8 cellular contexts compared by ENCODE assay signal in genomic region chr12:102883204-102883799, GRCh38. TPM values are rescaled to one million over a fixed set of nuclear protein-coding genes. Genes with fewer than 3 reads are reported as not detected.
DNase-seq lines count a peak whose midpoint lies in the region; ATAC-seq and TF ChIP-seq lines count a peak whose summit lies in the region.

No MANE protein-coding gene starts in this region.

- no peaks in the 10 kb centered on the region for H3K4me1 Mint-ChIP-seq in immature natural killer cell

- no peak overlapping the region for H3K23ac ChIP-seq in neuronal stem cell (ENCODE audit: low read depth, low read length, poor library complexity)

- no peak overlapping the region for H3K9ac ChIP-seq in neuronal stem cell (ENCODE audit: low read depth, low read length, poor library complexity)

- DNase-seq in DMS79 (lab: John Stamatoyannopoulos, UW), result peak; percentile 14
- DNase-seq in NCI-H524 treated with DMSO at 0.1 percent for 48 hours (lab: John Stamatoyannopoulos, UW), result peak; percentile 11
- peak; percentile 23 for DNase-seq in activated T-cell treated with anti-CD3 and anti-CD28 coated beads for 24 hours (ENCODE audit: low read depth)
- DNase-seq in fibroblast of mammary gland (ENCODE audit: low read depth), result peak; percentile 22
- peak; percentile 50 for DNase-seq in neuronal stem cell (ENCODE audit: low spot score)
- no peak for DNase-seq in immature natural killer cell

- no peak overlapping the region for H2AK5ac ChIP-seq in neuronal stem cell (ENCODE audit: low read depth, low read length)

- no peak overlapping the region for H4K8ac ChIP-seq in neuronal stem cell (ENCODE audit: low read depth, low read length)

- H3K18ac ChIP-seq in neuronal stem cell (ENCODE audit: low read length), result no peak overlapping the region

- H3K4me3 Mint-ChIP-seq in immature natural killer cell, result no peak overlapping the region

- ATAC-seq in HG02798 (IDR thresholded peaks at IDR 0.05; ENCODE audit: poor library complexity, unreplicated experiment) (peak; percentile 59), HG03045 (IDR thresholded peaks at IDR 0.05; ENCODE audit: unreplicated experiment) (no peak)

- no peak overlapping the region for H3K27ac ChIP-seq in neuronal stem cell (replicated peaks; ENCODE audit: low read length)

- peaks cover 0 to 14% of the 10 kb centered on the region in 2 donors for H3K4me1 ChIP-seq in neuronal stem cell (ENCODE audit: control insufficient read depth in 2 of 2, insufficient read depth in 1 of 2, low read depth in 1 of 2, low read length in 2 of 2)

- H3K79me1 ChIP-seq in neuronal stem cell (ENCODE audit: low read depth, low read length), result no peaks in the 10 kb centered on the region

- H2BK12ac ChIP-seq in neuronal stem cell (ENCODE audit: low read length), result no peak overlapping the region

- H3K4me2 ChIP-seq in neuronal stem cell (ENCODE audit: insufficient read depth, low read length, poor library complexity, severe bottlenecking), result no peak overlapping the region

- TF ChIP-seq CTCF in fibroblast of mammary gland (conservative IDR thresholded peaks at IDR 0.05; ENCODE audit: control insufficient read depth, insufficient read depth, low read depth, low read length), result peak; percentile 76

- H2AFZ ChIP-seq in neuronal stem cell (ENCODE audit: low read length), result no peak overlapping the region

- no peak overlapping the region for H2BK15ac ChIP-seq in neuronal stem cell (ENCODE audit: low read length)

- H3K4me3 ChIP-seq in fibroblast of mammary gland (ENCODE audit: control insufficient read depth, low read depth, low read length), result no peak overlapping the region
- H3K4me3 ChIP-seq in neuronal stem cell (ENCODE audit: low read length in 2 of 2), result no peak overlapping the region

- H3K27me3 ChIP-seq in neuronal stem cell (ENCODE audit: control insufficient read depth in 3 of 3, insufficient read depth in 3 of 3, low read depth in 1 of 3, low read length in 3 of 3), result peaks cover 0 to 4% (median 0%) of the 10 kb centered on the region in 3 experiments

- no peak overlapping the region for H2BK5ac ChIP-seq in neuronal stem cell (ENCODE audit: low read length)

- H3K4ac ChIP-seq in neuronal stem cell (ENCODE audit: low read length), result no peak overlapping the region

- H4K91ac ChIP-seq in neuronal stem cell (ENCODE audit: low read depth, low read length, poor library complexity), result no peak overlapping the region

- no peaks in the 10 kb centered on the region for H3K36me3 ChIP-seq in neuronal stem cell (replicated peaks in 1 of 2; ENCODE audit: control insufficient read depth in 2 of 2, insufficient read depth in 2 of 2, low read length in 2 of 2)

- no peaks in the 10 kb centered on the region for H3K9me3 ChIP-seq in neuronal stem cell (replicated peaks in 1 of 2; ENCODE audit: control insufficient read depth in 2 of 2, insufficient read depth in 1 of 2, low read depth in 1 of 2, low read length in 2 of 2)

- H2BK120ac ChIP-seq in neuronal stem cell (ENCODE audit: low read depth, low read length), result no peak overlapping the region

- no peak overlapping the region for H3K27ac Mint-ChIP-seq in immature natural killer cell

- H3K9me3 Mint-ChIP-seq in immature natural killer cell, result peaks cover 0 to 2% (median 0%) of the 10 kb centered on the region in 6 donors

- H3K14ac ChIP-seq in neuronal stem cell (ENCODE audit: low read length), result no peak overlapping the region

- WGBS in neuronal stem cell (ENCODE audit: extremely low coverage in 2 of 2, insufficient read length in 2 of 2, insufficient replicate concordance in 1 of 2), 2 donors, result no CpG with 5 or more reads among the region's 8 CpGs

- peaks cover 0 to 5% (median 1%) of the 10 kb centered on the region in 3 donors for H3K27me3 Mint-ChIP-seq in immature natural killer cell (ENCODE audit: low read depth in 3 of 3)

- H3K36me3 Mint-ChIP-seq in immature natural killer cell, result no peaks in the 10 kb centered on the region

RNA-seq across cellular contexts. Expression of gene PAH, which starts 33.7 kb away (rescaled TPM):
- polyA plus RNA-seq in neuronal stem cell (2013, experiment 1 of 2), result 0.11 TPM
- 0.06 TPM for polyA plus RNA-seq in neuronal stem cell (2013, experiment 2 of 2)
- not detected for polyA plus RNA-seq in immature natural killer cell

Comparison
In these comparisons a context has a peak if more than half of its experiments do, and no peak if none do; other contexts are left out.
1. DNase-seq: peak in DMS79 (single experiment), NCI-H524 treated with DMSO at 0.1 percent for 48 hours (single experiment), activated T-cell treated with anti-CD3 and anti-CD28 coated beads for 24 hours (single experiment), fibroblast of mammary gland (single experiment) and neuronal stem cell (single experiment); none in immature natural killer cell (0 of 3).